In genomic region chr6:42095776-42096541, GRCh38 we compare ENCODE assay signal across 2 cellular contexts.
TF ChIP-seq lines count a peak whose summit lies in the region.

No MANE protein-coding gene starts in this region.

TF ChIP-seq in IMR-90, 13 proteins besides CTCF, POLR2A, EP300 and RAD21:
- no peak for TF ChIP-seq MXI1 (IDR thresholded peaks at IDR 0.05; ENCODE audit: borderline replicate concordance, low read depth, low read length)
- no peak for TF ChIP-seq MAFK (IDR thresholded peaks at IDR 0.05; ENCODE audit: low read depth, low read length)
- no peak for TF ChIP-seq NFE2L2 (IDR thresholded peaks at IDR 0.05; ENCODE audit: low read depth, low read length)

TF ChIP-seq in GM12878, 131 proteins besides CTCF, POLR2A, EP300 and RAD21:
- TF ChIP-seq SPI1 (IDR thresholded peaks at IDR 0.05; ENCODE audit: borderline replicate concordance, insufficient read depth, low read depth, low read length), result no peak
- TF ChIP-seq USF1 (IDR thresholded peaks at IDR 0.05; ENCODE audit: borderline replicate concordance, extremely low read length, insufficient read depth, low read depth, low read length), result no peak
- TF ChIP-seq ZNF207 (IDR thresholded peaks at IDR 0.05; ENCODE audit: borderline replicate concordance), result no peak
